23 cellular contexts compared by ENCODE assay signal in genomic region chr4:140187316-140187695, GRCh38. TPM values are rescaled to one million over a fixed set of nuclear protein-coding genes. Genes with fewer than 3 reads are reported as not detected.
DNase-seq lines count a peak whose midpoint lies in the region; ATAC-seq and TF ChIP-seq lines count a peak whose summit lies in the region.
"Had no signal": no experiment of that assay in that cellular context is flagged by ENCODE, and none has a peak within 500 bp of the region (broad histone marks: within the 10 kb centered on the region; RNA-seq: fewer than 3 reads in every experiment).

No MANE protein-coding gene starts in this region.

- TF ChIP-seq CTCF in PC-3 (conservative IDR thresholded peaks at IDR 0.05; ENCODE audit: low read depth, low read length) (no peak), colonic mucosa (IDR thresholded peaks at IDR 0.05) (no peak), hepatocyte (IDR thresholded peaks at IDR 0.05; ENCODE audit: poor library complexity) (no peak)

- H2BK120ac ChIP-seq in trophoblast cell (ENCODE audit: insufficient read depth, low read length, poor library complexity) = no peak overlapping the region

- CTCF ChIA-PET in PC-3 (lab: Charles Lee) = no interaction called here

- intact Hi-C loops in PC-3 (cut with micrococcal nuclease) = no loop called here
- intact Hi-C loops in colonic mucosa (cut with DNase I) = no loop called here

- no TSS peak for BruUV-seq in PC-3 (replicated peaks; lab: Mats Ljungman, UMichigan)

- no peak overlapping the region for H4K8ac ChIP-seq in trophoblast cell (ENCODE audit: low read depth, low read length)

- no peak overlapping the region for H3K14ac ChIP-seq in trophoblast cell (ENCODE audit: low read length)

- H4K20me1 ChIP-seq in PC-3 (ENCODE audit: low read length) (no peaks in the 10 kb centered on the region), hepatocyte (ENCODE audit: insufficient read depth, poor library complexity, severe bottlenecking) (no peaks in the 10 kb centered on the region)

- H3K27ac ChIP-seq in PC-3 (ENCODE audit: low read length) (peak overlapping the region; percentile 45), colonic mucosa (peak overlapping the region; percentile 23), trophoblast cell (ENCODE audit: low read depth, low read length) (no peak overlapping the region), hepatocyte (no peak overlapping the region)
- H3K27ac ChIP-seq: adrenal gland, brain microvascular endothelial cell, C4-2B, SJSA1 had no signal

- no peak overlapping the region for H2AK5ac ChIP-seq in trophoblast cell (ENCODE audit: low read length)

- no peaks in the 10 kb centered on the region for H3K9me3 ChIP-seq in PC-3 (ENCODE audit: low read length)
- H3K9me3 ChIP-seq in colonic mucosa = no peaks in the 10 kb centered on the region
- no peaks in the 10 kb centered on the region for H3K9me3 ChIP-seq in trophoblast cell (ENCODE audit: insufficient read depth, low read depth, low read length)
- no peaks in the 10 kb centered on the region for H3K9me3 ChIP-seq in hepatocyte (ENCODE audit: low read depth)
- H3K9me3 ChIP-seq: adrenal gland, SJSA1 had no signal

- no CpG with 5 or more reads among the region's 1 CpG for WGBS in trophoblast cell (ENCODE audit: extremely low coverage, insufficient coverage, insufficient read length)
- WGBS in hepatocyte (ENCODE audit: low lambda C conversion rate, missing lambda C conversion rate) = 64% methylated on average over 1 of the region's 1 CpG

- H3K27me3 ChIP-seq in PC-3 (ENCODE audit: low read length) = no peaks in the 10 kb centered on the region
- H3K27me3 ChIP-seq in colonic mucosa = no peaks in the 10 kb centered on the region
- no peaks in the 10 kb centered on the region for H3K27me3 ChIP-seq in trophoblast cell (ENCODE audit: insufficient read depth, low read length)
- no peaks in the 10 kb centered on the region for H3K27me3 ChIP-seq in hepatocyte
- H3K27me3 ChIP-seq: adrenal gland, brain microvascular endothelial cell, SJSA1 had no signal

- no peak overlapping the region for H3K23ac ChIP-seq in trophoblast cell (ENCODE audit: low read length)

- H3K4ac ChIP-seq in trophoblast cell (ENCODE audit: low read depth, low read length) = no peak overlapping the region

- peaks cover 36% of the 10 kb centered on the region for H3K4me1 ChIP-seq in PC-3 (ENCODE audit: insufficient read depth, low read length)
- H3K4me1 ChIP-seq in colonic mucosa = peaks cover 5% of the 10 kb centered on the region
- H3K4me1 ChIP-seq in trophoblast cell (ENCODE audit: control insufficient read depth in 1 of 2, insufficient read depth in 2 of 2, low read length in 2 of 2) = no peaks in the 10 kb centered on the region
- H3K4me1 ChIP-seq in hepatocyte (ENCODE audit: insufficient read depth) = no peaks in the 10 kb centered on the region

- DNase-seq in EL = peak; percentile 15
- peak; percentile 34 for DNase-seq in PC-3
- no peak for DNase-seq in colonic mucosa
- DNase-seq in trophoblast cell = no peak
- no peak for DNase-seq in hepatocyte (ENCODE audit: low spot score)
- DNase-seq in DMS153 treated with DMSO at 0.1 percent for 48 hours (lab: John Stamatoyannopoulos, UW; ENCODE audit: unreplicated experiment) = no peak
- DNase-seq: activated CD4-positive, alpha-beta T cell treated with anti-CD3 and anti-CD28 coated beads, Interleukin-2, amount 50 U/mL, for 48 hours; activated naive CD4-positive, alpha-beta T cell treated with Interleukin-2 at 50 U/mL for 16 hours; effector CD8-positive, alpha-beta T cell; erythroblast; foreskin melanocyte; NCI-H1092 treated with DMSO at 0.1 percent for 48 hours; NCI-H187 treated with DMSO at 0.1 percent for 48 hours; NCI-H526; stimulated activated naive CD8-positive, alpha-beta T cell treated with anti-CD3 and anti-CD28 coated beads, Interleukin-15, Interleukin-2, amounts not matched to agents 100 U/mL and 50 U/mL, for 24 hours; T-helper 1 cell had no signal

- no peak overlapping the region for H2BK5ac ChIP-seq in trophoblast cell (ENCODE audit: low read depth, low read length, poor library complexity)

- H4K12ac ChIP-seq in trophoblast cell (ENCODE audit: low read depth, low read length) = no peak overlapping the region

- no peaks in the 10 kb centered on the region for H3F3A ChIP-seq in PC-3 (ENCODE audit: low read length, unreplicated experiment)

- H3K79me2 ChIP-seq in PC-3 (ENCODE audit: low read length) (no peaks in the 10 kb centered on the region), trophoblast cell (ENCODE audit: control insufficient read depth, insufficient read depth, low read length, poor library complexity) (no peaks in the 10 kb centered on the region), hepatocyte (no peaks in the 10 kb centered on the region)

- no peaks in the 10 kb centered on the region for H3K79me1 ChIP-seq in trophoblast cell (ENCODE audit: low read length)

- H2AFZ ChIP-seq in PC-3 (ENCODE audit: low read length) = no peak overlapping the region
- H2AFZ ChIP-seq in trophoblast cell (ENCODE audit: insufficient read depth, low read length, poor library complexity) = no peak overlapping the region
- H2AFZ ChIP-seq in hepatocyte = no peak overlapping the region

- no peaks in the 10 kb centered on the region for H3K36me3 ChIP-seq in PC-3 (ENCODE audit: low read depth, low read length)
- H3K36me3 ChIP-seq in colonic mucosa = no peaks in the 10 kb centered on the region
- no peaks in the 10 kb centered on the region for H3K36me3 ChIP-seq in trophoblast cell (ENCODE audit: control insufficient read depth in 1 of 2, insufficient read depth in 2 of 2, low read length in 2 of 2)
- no peaks in the 10 kb centered on the region for H3K36me3 ChIP-seq in hepatocyte (replicated peaks; ENCODE audit: insufficient read depth, low read depth)
- H3K36me3 ChIP-seq: adrenal gland, brain microvascular endothelial cell, SJSA1 had no signal

- H3K9ac ChIP-seq in PC-3 (ENCODE audit: low read length) = no peak overlapping the region
- H3K9ac ChIP-seq in colonic mucosa (ENCODE audit: low read depth in 2 of 2, low read length in 2 of 2) = no peak overlapping the region
- no peak overlapping the region for H3K9ac ChIP-seq in trophoblast cell (ENCODE audit: low read length)

- H3K4me3 ChIP-seq in PC-3 (ENCODE audit: low read length) (no peak overlapping the region), colonic mucosa (no peak overlapping the region), trophoblast cell (ENCODE audit: low read depth, low read length) (no peak overlapping the region), hepatocyte (no peak overlapping the region)
- H3K4me3 ChIP-seq: adrenal gland, SJSA1 had no signal

- H3K9me2 ChIP-seq in PC-3 (replicated peaks; ENCODE audit: low read length) (no peaks in the 10 kb centered on the region), hepatocyte (replicated peaks; ENCODE audit: insufficient read depth) (no peaks in the 10 kb centered on the region)

- POLR2A ChIA-PET in PC-3 (lab: Charles Lee; ENCODE audit: unreplicated experiment) = no interaction called here

- peak overlapping the region; percentile 65 for H3K4me2 ChIP-seq in PC-3 (ENCODE audit: low read length)
- H3K4me2 ChIP-seq in trophoblast cell (ENCODE audit: low read length) = no peak overlapping the region
- H3K4me2 ChIP-seq in hepatocyte = no peak overlapping the region

- H4K91ac ChIP-seq in trophoblast cell (ENCODE audit: low read depth, low read length) = peak overlapping the region; percentile 18

- peak; percentile 10; the same call in 1 of the 2 replicates for ATAC-seq in PC-3
- ATAC-seq in GM21360 (IDR thresholded peaks at IDR 0.05; ENCODE audit: unreplicated experiment) = no peak
- no peak for ATAC-seq in GM21528 (IDR thresholded peaks at IDR 0.05; ENCODE audit: low FRiP score, unreplicated experiment)
- ATAC-seq: stimulated activated naive CD8-positive, alpha-beta T cell treated with anti-CD3 and anti-CD28 coated beads, Interleukin-15, Interleukin-2, amounts not matched to agents 100 U/mL and 50 U/mL, for 24 hours had no signal

- H3K18ac ChIP-seq in trophoblast cell (ENCODE audit: low read length) = no peak overlapping the region

- H2BK12ac ChIP-seq in trophoblast cell (ENCODE audit: low read length) = peak overlapping the region; percentile 45

RNA-seq across cellular contexts. Expression of gene MAML3, which starts 33.3 kb away (rescaled TPM):
- 3.9 and 4.3 TPM in 2 replicates for total RNA-seq in PC-3 (2014; rRNA removed)
- total RNA-seq in colonic mucosa = 10 to 100 TPM in 1 of 2 donors, 1 to 10 TPM in 1; 9.3 to 10.1 TPM
- polyA plus RNA-seq in trophoblast cell (2013) = 31.7 and 32.4 TPM in 2 replicates
- 8.7 and 11.2 TPM in 2 replicates for total RNA-seq in hepatocyte
- polyA plus RNA-seq in hepatocyte = 4.1 TPM in 2 replicates
- total RNA-seq: G401 had no signal

Comparison
In these comparisons a context has a peak if more than half of its experiments do, and no peak if none do; other contexts are left out.
1. DNase-seq: peak in EL (single experiment) and PC-3 (single experiment); none in colonic mucosa (single experiment), trophoblast cell (0 of 2), hepatocyte (single experiment) and DMS153 treated with DMSO at 0.1 percent for 48 hours (single experiment).
2. H3K27ac ChIP-seq: peak in PC-3 (single experiment) and colonic mucosa (single experiment); none in trophoblast cell (single experiment) and hepatocyte (single experiment).